Comparison of ENCODE assay signal across 18 cellular contexts in genomic region chr7:105742787-105743186, GRCh38.
"Had no signal": no experiment of that assay in that cellular context is flagged by ENCODE, and none has a peak within 500 bp of the region (broad histone marks: within the 10 kb centered on the region; RNA-seq: fewer than 3 reads in every experiment).

No MANE protein-coding gene starts in this region.

- H3K36me3 ChIP-seq: ovary, stomach, vagina had no signal

- DNase-seq: activated CD4-positive, alpha-beta T cell treated with anti-CD3 and anti-CD28 coated beads, Interleukin-2, amount 10 ng/mL, durations not matched to agents 7 days and 5 days; activated CD8-positive, alpha-beta T cell treated with anti-CD3 and anti-CD28 coated beads, Interleukin-2, amount 10 ng/mL, durations not matched to agents 7 days and 5 days; activated naive CD4-positive, alpha-beta T cell treated with anti-CD3 and anti-CD28 coated beads, Interleukin-2, amount 10 ng/mL, durations not matched to agents 7 days and 5 days; activated naive CD8-positive, alpha-beta T cell treated with anti-CD3 and anti-CD28 coated beads, Interleukin-2, amount 50 U/mL, for 24 hours; activated T-cell treated with anti-CD3 and anti-CD28 coated beads, Interleukin-2, amount 50 U/mL, for 24 hours; caudate nucleus; foreskin keratinocyte; hippocampal formation; left cardiac atrium; mesenchymal stem cell; mucosa of descending colon; ovary; psoas muscle; right cardiac atrium; stomach had no signal

- FAIRE-seq: islet of Langerhans had no signal

- H3K27ac ChIP-seq: foreskin keratinocyte, ovary, psoas muscle, stomach, vagina had no signal

- H3K27me3 ChIP-seq: foreskin keratinocyte, ovary, stomach, vagina had no signal

- H3K4me3 ChIP-seq: mucosa of descending colon, ovary, psoas muscle, stomach, vagina had no signal

- H3K4me1 ChIP-seq: foreskin keratinocyte, psoas muscle, vagina had no signal

- H3K9me3 ChIP-seq: mucosa of descending colon, ovary, psoas muscle, stomach, vagina had no signal

- ATAC-seq: activated CD4-positive, CD25-positive, alpha-beta regulatory T cell treated with anti-CD3 and anti-CD28 coated beads, Interleukin-2, amount 50 U/mL, for 24 hours; activated CD8-positive, alpha-beta T cell treated with anti-CD3 and anti-CD28 coated beads, Interleukin-2, amount 10 ng/mL, durations not matched to agents 7 days and 5 days; activated naive CD8-positive, alpha-beta T cell treated with anti-CD3 and anti-CD28 coated beads, Interleukin-2, amount 50 U/mL, for 24 hours; foreskin keratinocyte; left cardiac atrium; mucosa of descending colon; psoas muscle had no signal
